ENCODE assay signal across 35 cellular contexts in the genomic region with DNA sequence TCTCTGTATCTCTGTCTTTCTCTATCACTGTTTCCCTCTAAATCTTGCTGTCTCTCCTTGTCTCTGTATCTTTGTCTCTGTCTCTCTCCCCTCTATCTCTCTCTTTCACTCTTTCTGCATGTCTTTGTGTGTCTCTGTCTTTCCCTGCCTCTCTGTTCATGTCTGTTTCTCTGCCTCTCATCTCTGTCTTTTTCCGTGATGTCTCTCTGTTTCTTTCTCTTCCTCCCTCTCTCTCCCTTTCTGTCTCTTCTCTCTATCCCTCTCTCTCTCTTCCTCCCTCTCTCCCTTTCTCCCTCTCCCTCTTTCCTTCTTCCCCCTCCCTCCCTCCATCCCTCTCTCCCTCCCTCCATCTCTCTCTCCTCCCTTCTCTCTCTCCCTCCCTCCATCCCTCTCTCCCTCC.
"Had no signal": no experiment of that assay in that cellular context is flagged by ENCODE, and none has a peak within 500 bp of the region (broad histone marks: within the 10 kb centered on the region; RNA-seq: fewer than 3 reads in every experiment).

No MANE protein-coding gene starts in this region.

- H3K4me2 ChIP-seq: KMS-11 had no signal

- DNase-seq: Karpas-422, Kasumi-1, MG63, MM.1S, MV-4-11, NCI-H1048, NCI-H1092, NCI-H1092 treated with DMSO at 0.1 percent for 48 hours, NCI-H1105, NCI-H1105 treated with DMSO at 0.1 percent for 48 hours, NCI-H1417, NCI-H1417 treated with DMSO at 0.1 percent for 48 hours, NCI-H1436, NCI-H1436 treated with DMSO at 0.1 percent for 48 hours, NCI-H146, NCI-H1694, NCI-H1694 treated with DMSO at 0.1 percent for 48 hours, NCI-H187, NCI-H187 treated with DMSO at 0.1 percent for 48 hours, NCI-H1930, NCI-H2029, NCI-H2029 treated with DMSO at 0.1 percent for 48 hours, NCI-H2081, NCI-H2081 treated with DMSO at 0.1 percent for 48 hours, NCI-H2107, NCI-H2171, NCI-H2171 treated with DMSO at 0.1 percent for 48 hours, NCI-H2227 treated with DMSO at 0.1 percent for 48 hours, NCI-H226, NCI-H345, NCI-H446, NCI-H446 treated with DMSO at 0.1 percent for 48 hours, NCI-H510A, NCI-H510A treated with DMSO at 0.1 percent for 48 hours had no signal

- H3K36me3 ChIP-seq: MG63 had no signal

- H3K27ac ChIP-seq: KMS-11 had no signal

- H3K9ac ChIP-seq: KMS-11 had no signal

- H3K27me3 ChIP-seq: MG63 had no signal

- H3K4me3 ChIP-seq: MG63 had no signal

- H3K9me3 ChIP-seq: MG63 had no signal
